ENCODE assay signal across 8 cellular contexts in genomic region chr10:104322416-104322782, GRCh38. TPM values are rescaled to one million over a fixed set of nuclear protein-coding genes. Genes with fewer than 3 reads are reported as not detected.
A peak's percentile ranks its signal among the peaks of the same experiment; 100 is the strongest.
DNase-seq lines count a peak whose midpoint lies in the region; ATAC-seq and TF ChIP-seq lines count a peak whose summit lies in the region.

No MANE protein-coding gene starts in this region.

- DNase-seq in SW480 (ENCODE audit: low spot score), result peak; percentile 75
- DNase-seq in right atrium auricular region (ENCODE audit: low spot score), result no peak
- DNase-seq in NCI-H446 treated with DMSO at 0.1 percent for 48 hours (lab: John Stamatoyannopoulos, UW), result no peak
- DNase-seq in SHP77 treated with DMSO at 0.1 percent for 48 hours (lab: John Stamatoyannopoulos, UW), result no peak
- no peak for DNase-seq in glutamatergic neuron

- H3K4me2 ChIP-seq in BLaER1, result peak overlapping the region; percentile 97

- peaks cover 56% of the 10 kb centered on the region for H3K4me1 Mint-ChIP-seq in glutamatergic neuron (ENCODE audit: low read depth, unreplicated experiment)

- no peak overlapping the region for H3K4me3 Mint-ChIP-seq in glutamatergic neuron (ENCODE audit: unreplicated experiment)

- H3K36me3 Mint-ChIP-seq in glutamatergic neuron (ENCODE audit: unreplicated experiment), result no peaks in the 10 kb centered on the region

- H3K27me3 ChIP-seq in BLaER1 (no peaks in the 10 kb centered on the region), right atrium auricular region (no peaks in the 10 kb centered on the region)

- peaks cover 8% of the 10 kb centered on the region for H3K9me3 Mint-ChIP-seq in glutamatergic neuron (ENCODE audit: unreplicated experiment)

- H3K4me1 ChIP-seq in BLaER1 (peaks cover 100% of the 10 kb centered on the region), right atrium auricular region (peaks cover 0 to 100% of the 10 kb centered on the region in 2 donors)

- no peak overlapping the region for H3K27ac Mint-ChIP-seq in glutamatergic neuron (ENCODE audit: unreplicated experiment)

- H4K20me1 ChIP-seq in BLaER1, result peaks cover 100% of the 10 kb centered on the region

- peak; percentile 34 for ATAC-seq in GM21619 (IDR thresholded peaks at IDR 0.05; ENCODE audit: unreplicated experiment)
- ATAC-seq in HG03039 (IDR thresholded peaks at IDR 0.05; ENCODE audit: unreplicated experiment), result no peak

- H3K9me3 ChIP-seq in BLaER1 (no peaks in the 10 kb centered on the region), right atrium auricular region (no peaks in the 10 kb centered on the region)

- H3K27me3 Mint-ChIP-seq in glutamatergic neuron (ENCODE audit: unreplicated experiment), result peaks cover 13% of the 10 kb centered on the region

- H3K4me3 ChIP-seq in BLaER1 (no peak overlapping the region), right atrium auricular region (no peak overlapping the region)

- H3K9ac ChIP-seq in BLaER1, result peak overlapping the region; percentile 65

- H3K36me3 ChIP-seq in BLaER1 (peaks cover 51% of the 10 kb centered on the region), right atrium auricular region (peaks cover 25% of the 10 kb centered on the region)

- TF ChIP-seq CTCF in right atrium auricular region (IDR thresholded peaks at IDR 0.05), result no peak
- no peak for TF ChIP-seq CTCF in glutamatergic neuron (IDR thresholded peaks at IDR 0.05; ENCODE audit: partially characterized antibody, unreplicated experiment)

- H3K27ac ChIP-seq in BLaER1, result peak overlapping the region; percentile 89
- peak overlapping the region; percentile 99 to 100 for H3K27ac ChIP-seq in right atrium auricular region

RNA-seq across cellular contexts. Expression of gene ITPRIP, which starts 15.9 kb away (rescaled TPM):
- total RNA-seq in right atrium auricular region, result 10 to 100 TPM; 56.2 to 62.5 TPM
- 19.8 TPM for total RNA-seq in glutamatergic neuron (ENCODE audit: unreplicated experiment)

RNA-seq across cellular contexts. Expression of gene CFAP58, which starts 31.2 kb away (rescaled TPM):
- total RNA-seq in right atrium auricular region (1 to 10 TPM; 3.5 to 4.8 TPM), glutamatergic neuron (ENCODE audit: unreplicated experiment) (2.2 TPM)

RNA-seq across cellular contexts. Expression of gene GSTO2, which starts 53.4 kb away (rescaled TPM):
- under 1 TPM; 0.55 to 0.63 TPM for total RNA-seq in right atrium auricular region
- total RNA-seq in glutamatergic neuron (ENCODE audit: unreplicated experiment), result 2.0 TPM
